Comparison of ENCODE assay signal across 8 cellular contexts in genomic region chr19:40348961-40349507, GRCh38. TPM values are rescaled to one million over a fixed set of nuclear protein-coding genes. Genes with fewer than 3 reads are reported as not detected.
A peak's percentile ranks its signal among the peaks of the same experiment; 100 is the strongest.
DNase-seq lines count a peak whose midpoint lies in the region; ATAC-seq, FAIRE-seq and TF ChIP-seq lines count a peak whose summit lies in the region.

No MANE protein-coding gene starts in this region.

- no peak for FAIRE-seq in RCC 7860 (lab: Jason Lieb, UNC)

- peaks cover 19% of the 10 kb centered on the region for H3K4me1 ChIP-seq in CD4-positive, alpha-beta memory T cell (ENCODE audit: insufficient read depth, low read length)
- peaks cover 5% of the 10 kb centered on the region for H3K4me1 ChIP-seq in mucosa of stomach (ENCODE audit: control insufficient read depth, insufficient read depth, low read length)

- peaks cover 3 to 4% of the 10 kb centered on the region in 2 donors for H3K36me3 Mint-ChIP-seq in CD4-positive, alpha-beta memory T cell
- peaks cover 9% of the 10 kb centered on the region; the same call in 1 of the 2 replicates for H3K36me3 Mint-ChIP-seq in HFFc6 (ENCODE audit: low read depth)

- no peak for DNase-seq in CD4-positive, alpha-beta memory T cell
- DNase-seq in HFFc6 (no peak), RWPE1 (ENCODE audit: low spot score) (peak; percentile 25), dermis microvascular lymphatic vessel endothelial cell (ENCODE audit: low read depth in 2 of 2) (peak; percentile 12 to 62), mucosa of gallbladder (ENCODE audit: low spot score) (no peak), RCC 7860 (ENCODE audit: low spot score) (no peak)

- POLR2A ChIA-PET in CD4-positive, alpha-beta memory T cell (lab: Charles Lee; ENCODE audit: partially characterized antibody) = interaction anchor here (0.5 to 2.5 kb wide), 14 partner anchors 13 to 257 kb away, joined by 3 to 19 read pairs (median 4); partner anchors contain the start of genes AKT2, BLVRB, SERTAD1 and SERTAD3
- POLR2A ChIA-PET in RWPE1 (lab: Yijun Ruan, JAX; ENCODE audit: low non-redundant PET) = no interaction called here

- ATAC-seq in HG02588 (IDR thresholded peaks at IDR 0.05; ENCODE audit: unreplicated experiment) = no peak

- H3K9me3 Mint-ChIP-seq in CD4-positive, alpha-beta memory T cell = peaks cover 0 to 2% (median 0%) of the 10 kb centered on the region in 8 donors
- H3K9me3 Mint-ChIP-seq in HFFc6 = no peaks in the 10 kb centered on the region

- intact Hi-C loops in CD4-positive, alpha-beta memory T cell (cut with micrococcal nuclease) = loop anchor here (1.0 kb wide), 7 partner anchors 44 to 116 kb away; partner anchors contain the start of genes AKT2, BLVRB and SERTAD1

- H3K27me3 Mint-ChIP-seq in CD4-positive, alpha-beta memory T cell = no peaks in the 10 kb centered on the region
- H3K27me3 Mint-ChIP-seq in HFFc6 (ENCODE audit: insufficient read depth) = peaks cover 2% of the 10 kb centered on the region

- TF ChIP-seq CTCF in HFFc6 (IDR thresholded peaks at IDR 0.05) = no peak
- no peak for TF ChIP-seq CTCF in RWPE1 (conservative IDR thresholded peaks at IDR 0.05; ENCODE audit: low read depth)

- H3K27ac ChIP-seq in CD4-positive, alpha-beta memory T cell (ENCODE audit: low read depth, low read length) = peak overlapping the region; percentile 84
- H3K27ac ChIP-seq in RWPE1 = peak overlapping the region; percentile 59

- peak overlapping the region; percentile 85 to 99 (median 94) for H3K4me3 Mint-ChIP-seq in CD4-positive, alpha-beta memory T cell
- H3K4me3 Mint-ChIP-seq in HFFc6 = peak overlapping the region; percentile 94

- no peaks in the 10 kb centered on the region for H3K9me3 ChIP-seq in CD4-positive, alpha-beta memory T cell (ENCODE audit: control insufficient read depth in 1 of 2, low read length in 2 of 2)
- no peaks in the 10 kb centered on the region for H3K9me3 ChIP-seq in mucosa of stomach (ENCODE audit: control insufficient read depth, low read length)

- peak overlapping the region; percentile 86 to 99 (median 95) for H3K27ac Mint-ChIP-seq in CD4-positive, alpha-beta memory T cell
- H3K27ac Mint-ChIP-seq in HFFc6 = peak overlapping the region; percentile 83

- peak overlapping the region; percentile 48 to 73 for H3K4me3 ChIP-seq in CD4-positive, alpha-beta memory T cell (ENCODE audit: low read length in 2 of 2)
- peak overlapping the region; percentile 80 for H3K4me3 ChIP-seq in mucosa of stomach (ENCODE audit: low read length)

- H3K27me3 ChIP-seq in CD4-positive, alpha-beta memory T cell (ENCODE audit: insufficient read depth, low read length) = no peaks in the 10 kb centered on the region
- H3K27me3 ChIP-seq in mucosa of stomach (ENCODE audit: control insufficient read depth, insufficient read depth, low read length) = no peaks in the 10 kb centered on the region

- H3K4me1 Mint-ChIP-seq in CD4-positive, alpha-beta memory T cell = peaks cover 25 to 44% (median 32%) of the 10 kb centered on the region in 4 donors
- peaks cover 19% of the 10 kb centered on the region for H3K4me1 Mint-ChIP-seq in HFFc6 (ENCODE audit: low read depth)

- peak overlapping the region; percentile 84 for H3K9ac ChIP-seq in mucosa of stomach (ENCODE audit: low read length)

- CTCF ChIA-PET in CD4-positive, alpha-beta memory T cell (lab: Charles Lee; ENCODE audit: partially characterized antibody) = interaction anchor here (0.6 to 1.8 kb wide), 3 partner anchors 78 to 209 kb away, joined by 3 to 9 read pairs (median 4); no protein-coding TSS in a partner anchor
- CTCF ChIA-PET in RWPE1 (lab: Yijun Ruan, JAX) = no interaction called here

- no peaks in the 10 kb centered on the region for H3K36me3 ChIP-seq in CD4-positive, alpha-beta memory T cell (ENCODE audit: insufficient read depth, low read length)
- peaks cover 4% of the 10 kb centered on the region for H3K36me3 ChIP-seq in mucosa of stomach (ENCODE audit: control insufficient read depth, insufficient read depth, low read length)

RNA-seq across cellular contexts. Expression of gene PLD3, which starts 0.5 kb away (rescaled TPM):
- total RNA-seq in CD4-positive, alpha-beta memory T cell = 100 to 1,000 TPM; 116 to 117 TPM
- polyA plus RNA-seq in CD4-positive, alpha-beta memory T cell = 10 to 100 TPM; 61.0 to 74.7 TPM
- total RNA-seq in HFFc6 (2021; fragmentation: NEBNext Ultra II Directional; extraction: Animal tissue kit (Norgen Biotek cat#: 25700)) = 100 to 1,000 TPM; 141 to 211 (median 152) TPM
- total RNA-seq in dermis microvascular lymphatic vessel endothelial cell = 88.6 and 150 TPM in 2 replicates
- 224 TPM for total RNA-seq in mucosa of gallbladder

RNA-seq across cellular contexts. Expression of gene C19orf47, which starts 0.8 kb away (rescaled TPM):
- 10 to 100 TPM; 13.7 to 17.7 TPM for total RNA-seq in CD4-positive, alpha-beta memory T cell
- polyA plus RNA-seq in CD4-positive, alpha-beta memory T cell = 10 to 100 TPM; 10.0 to 10.7 TPM
- 10 to 100 TPM; 15.8 to 20.0 (median 18.5) TPM for total RNA-seq in HFFc6 (2021; fragmentation: NEBNext Ultra II Directional; extraction: Animal tissue kit (Norgen Biotek cat#: 25700))
- total RNA-seq in dermis microvascular lymphatic vessel endothelial cell = 4.4 and 8.0 TPM in 2 replicates
- 13.2 TPM for total RNA-seq in mucosa of gallbladder

RNA-seq across cellular contexts. Expression of gene HIPK4, which starts 40.9 kb away (rescaled TPM):
- total RNA-seq in CD4-positive, alpha-beta memory T cell = not detected
- not detected for polyA plus RNA-seq in CD4-positive, alpha-beta memory T cell
- under 1 TPM in 4 of 6 experiments, not detected in 2; 0.07 to 0.11 (median 0.10) TPM for total RNA-seq in HFFc6 (2021; fragmentation: NEBNext Ultra II Directional; extraction: Animal tissue kit (Norgen Biotek cat#: 25700))
- total RNA-seq in dermis microvascular lymphatic vessel endothelial cell = under 0.01 TPM in 2 replicates
- total RNA-seq in mucosa of gallbladder = not detected

Comparison
In these comparisons a context has a peak if more than half of its experiments do, and no peak if none do; other contexts are left out.
1. DNase-seq: peak in RWPE1 (single experiment) and dermis microvascular lymphatic vessel endothelial cell (2 of 2); none in CD4-positive, alpha-beta memory T cell (0 of 5), HFFc6 (single experiment), mucosa of gallbladder (single experiment) and RCC 7860 (single experiment).